ENCODE assay signal across 8 cellular contexts in genomic region chr5:156815988-156816599, GRCh38. TPM values are rescaled to one million over a fixed set of nuclear protein-coding genes. Genes with fewer than 3 reads are reported as not detected.
DNase-seq lines count a peak whose midpoint lies in the region; ATAC-seq and TF ChIP-seq lines count a peak whose summit lies in the region.

No MANE protein-coding gene starts in this region.

- no peak for TF ChIP-seq POLR2A in stomach (IDR thresholded peaks at IDR 0.05)

- TF ChIP-seq EP300 in stomach (IDR thresholded peaks at IDR 0.05): no peak

- H3K27me3 ChIP-seq in BJ (ENCODE audit: control insufficient read depth, insufficient read depth, low read length): no peaks in the 10 kb centered on the region; the same call in 1 of the 2 replicates
- no peaks in the 10 kb centered on the region for H3K27me3 ChIP-seq in stomach

- H3K4me3 ChIP-seq in BJ (ENCODE audit: low read depth, low read length) (no peak overlapping the region), stomach (no peak overlapping the region)

- in situ Hi-C loops in GM13977 (cut with MboI; ENCODE audit: low pct_unique_long_range_greater_than_20kb, low sequenced_read_pairs, unreplicated experiment): no loop called here

- CTCF ChIA-PET in BJ (lab: Yijun Ruan, JAX) (interaction anchor here (0.6 to 4.8 kb wide), 14 partner anchors 10 to 1142 kb away, joined by 3 to 30 read pairs (median 3); no protein-coding TSS in a partner anchor), RWPE1 (lab: Yijun Ruan, JAX) (interaction anchor here (1.2 kb wide), 1 partner anchor 9 kb away, joined by 3 read pairs; no protein-coding TSS in a partner anchor)

- intact Hi-C loops in stomach (cut with DNase I; ENCODE audit: low total_unique reads): no loop called here

- no peaks in the 10 kb centered on the region for H3K9me3 ChIP-seq in stomach

- POLR2A ChIA-PET in BJ (lab: Charles Lee) (no interaction called here), RWPE1 (lab: Yijun Ruan, JAX; ENCODE audit: low non-redundant PET) (no interaction called here)

- ATAC-seq in HG02938 (IDR thresholded peaks at IDR 0.05; ENCODE audit: unreplicated experiment) (peak; percentile 51), GM18867 (IDR thresholded peaks at IDR 0.05; ENCODE audit: unreplicated experiment) (no peak)

- TF ChIP-seq CTCF in BJ (IDR thresholded peaks at IDR 0.05; ENCODE audit: insufficient read depth, low read depth, low read length): peak; percentile 69
- TF ChIP-seq CTCF in GM13977 (IDR thresholded peaks at IDR 0.05; ENCODE audit: extremely low read depth, insufficient read depth, missing control alignments): peak; percentile 49
- peak; percentile 29; the same call in 1 of the 2 replicates for TF ChIP-seq CTCF in RWPE1 (conservative IDR thresholded peaks at IDR 0.05; ENCODE audit: low read depth)
- TF ChIP-seq CTCF in stomach (IDR thresholded peaks at IDR 0.05): peak in 2 of 7 experiments; percentile 5 to 18

- 63 to 76% (median 66%) methylated on average over 6 of the region's 6 CpGs for WGBS in stomach, 5 donors

- H3K4me1 ChIP-seq in stomach: no peaks in the 10 kb centered on the region

- no peak for DNase-seq in BJ (ENCODE audit: low read depth)
- DNase-seq in GM13977 (ENCODE audit: low spot score): peak; percentile 48
- no peak for DNase-seq in RWPE1 (ENCODE audit: low spot score)
- DNase-seq in fibroblast of peridontal ligament (ENCODE audit: extremely low read depth): peak; percentile 49
- peak; percentile 45 for DNase-seq in stimulated activated CD4-positive, alpha-beta T cell treated with anti-CD3 and anti-CD28 coated beads, Interleukin-15, amount 100 ng/mL, for 24 hours
- no peak for DNase-seq in stomach

- no peaks in the 10 kb centered on the region for H3K36me3 ChIP-seq in BJ (ENCODE audit: control insufficient read depth, insufficient read depth, low read length)
- no peaks in the 10 kb centered on the region for H3K36me3 ChIP-seq in stomach

- no peak overlapping the region for H3K27ac ChIP-seq in RWPE1
- no peak overlapping the region for H3K27ac ChIP-seq in stomach

RNA-seq across cellular contexts. Expression of gene PPP1R2B, which starts 34.0 kb away (rescaled TPM):
- polyA plus RNA-seq in BJ (2011; rRNA removed): 0.06 and 0.13 TPM in 2 replicates
- not detected in 2 replicates for polyA minus RNA-seq in BJ (2011; rRNA and poly(A)+ RNA removed)
- not detected for total RNA-seq in stomach
- polyA plus RNA-seq in stomach: not detected

Comparison
In these comparisons a context has a peak if more than half of its experiments do, and no peak if none do; other contexts are left out.
1. DNase-seq: peak in GM13977 (single experiment), fibroblast of peridontal ligament (single experiment) and stimulated activated CD4-positive, alpha-beta T cell treated with anti-CD3 and anti-CD28 coated beads, Interleukin-15, amount 100 ng/mL, for 24 hours (single experiment); none in BJ (single experiment), RWPE1 (single experiment) and stomach (single experiment).